ENCODE assay signal across 22 cellular contexts in genomic region chr20:36126836-36127529, GRCh38. TPM values are rescaled to one million over a fixed set of nuclear protein-coding genes. Genes with fewer than 3 reads are reported as not detected.
"Had no signal": no experiment of that assay in that cellular context is flagged by ENCODE, and none has a peak within 500 bp of the region (broad histone marks: within the 10 kb centered on the region; RNA-seq: fewer than 3 reads in every experiment).

No MANE protein-coding gene starts in this region.

- H3K9me3 ChIP-seq: adrenal gland, breast epithelium, gastroesophageal sphincter, heart right ventricle, left ventricle myocardium inferior, ovary, stomach, thoracic aorta, upper lobe of right lung had no signal

- DNase-seq: activated CD4-positive, alpha-beta T cell treated with anti-CD3 and anti-CD28 coated beads, Interleukin-2, amount 50 U/mL, for 4 hours; activated gamma-delta T cell treated with Interleukin-2 at 50 U/mL for 16 hours; adrenal gland; heart right ventricle; immature natural killer cell; kidney glomerular epithelial cell; left ventricle myocardium inferior; ovary; stimulated activated CD4-positive, alpha-beta T cell treated with anti-CD3 and anti-CD28 coated beads, Interleukin-4, amount 100 ng/mL, for 24 hours; stomach; upper lobe of right lung; WERI-Rb-1 had no signal

- H3K4me1 Mint-ChIP-seq: immature natural killer cell had no signal

- H3K27ac ChIP-seq: breast epithelium, coronary artery, gastroesophageal sphincter, heart right ventricle, left ventricle myocardium inferior, ovary, stomach, thoracic aorta, upper lobe of right lung, WERI-Rb-1 had no signal

- H3K4me3 ChIP-seq: adrenal gland, breast epithelium, coronary artery, gastroesophageal sphincter, heart right ventricle, left ventricle myocardium inferior, ovary, stomach, thoracic aorta, upper lobe of right lung had no signal

- H3K4me1 ChIP-seq: breast epithelium, gastroesophageal sphincter, left ventricle myocardium inferior had no signal

- H3K36me3 ChIP-seq: adrenal gland, breast epithelium, gastroesophageal sphincter, heart right ventricle, left ventricle myocardium inferior, ovary, thoracic aorta, upper lobe of right lung, WERI-Rb-1 had no signal

- H3K9me3 Mint-ChIP-seq: activated naive CD4-positive, alpha-beta T cell treated with anti-CD3 and anti-CD28 coated beads, Interleukin-2, amount 50 U/mL, for 72 hours; activated T-helper 1 cell treated with anti-CD3 and anti-CD28 coated beads, Interleukin-12 subunit alpha, Interleukin-12 subunit beta, Interleukin-2, Interleukin-4 antibody, amounts not matched to agents 30 ng/mL and 10 ng/mL and 1 ng/mL, durations not matched to agents 14 hours and 24 hours and 36 hours; immature natural killer cell; stimulated activated effector memory CD8-positive, alpha-beta T cell treated with anti-CD3 and anti-CD28 coated beads, Interleukin-12 subunit alpha, Interleukin-12 subunit beta, amount 100 ng/mL, for 72 hours had no signal

- ATAC-seq: activated naive CD4-positive, alpha-beta T cell treated with anti-CD3 and anti-CD28 coated beads, Interleukin-2, amount 50 U/mL, for 72 hours; esophagus mucosa; gastroesophageal sphincter; sciatic nerve; stimulated activated effector memory CD8-positive, alpha-beta T cell treated with anti-CD3 and anti-CD28 coated beads, Interleukin-12 subunit alpha, Interleukin-12 subunit beta, amount 100 ng/mL, for 72 hours; upper lobe of right lung had no signal

- H3K27me3 ChIP-seq: adrenal gland, breast epithelium, gastroesophageal sphincter, heart right ventricle, ovary, stomach, upper lobe of right lung had no signal

- H3K36me3 Mint-ChIP-seq: activated naive CD4-positive, alpha-beta T cell treated with anti-CD3 and anti-CD28 coated beads, Interleukin-2, amount 50 U/mL, for 72 hours; immature natural killer cell; stimulated activated effector memory CD8-positive, alpha-beta T cell treated with anti-CD3 and anti-CD28 coated beads, Interleukin-12 subunit alpha, Interleukin-12 subunit beta, amount 100 ng/mL, for 72 hours had no signal

- H3K27ac Mint-ChIP-seq: activated naive CD4-positive, alpha-beta T cell treated with anti-CD3 and anti-CD28 coated beads, Interleukin-2, amount 50 U/mL, for 72 hours; activated T-helper 1 cell treated with anti-CD3 and anti-CD28 coated beads, Interleukin-12 subunit alpha, Interleukin-12 subunit beta, Interleukin-2, Interleukin-4 antibody, amounts not matched to agents 30 ng/mL and 10 ng/mL and 1 ng/mL, durations not matched to agents 14 hours and 24 hours and 36 hours; immature natural killer cell; stimulated activated effector memory CD8-positive, alpha-beta T cell treated with anti-CD3 and anti-CD28 coated beads, Interleukin-12 subunit alpha, Interleukin-12 subunit beta, amount 100 ng/mL, for 72 hours had no signal

- H3K4me3 Mint-ChIP-seq: activated T-helper 1 cell treated with anti-CD3 and anti-CD28 coated beads, Interleukin-12 subunit alpha, Interleukin-12 subunit beta, Interleukin-2, Interleukin-4 antibody, amounts not matched to agents 30 ng/mL and 10 ng/mL and 1 ng/mL, durations not matched to agents 14 hours and 24 hours and 36 hours; immature natural killer cell; stimulated activated effector memory CD8-positive, alpha-beta T cell treated with anti-CD3 and anti-CD28 coated beads, Interleukin-12 subunit alpha, Interleukin-12 subunit beta, amount 100 ng/mL, for 72 hours had no signal

RNA-seq across cellular contexts. Expression of gene EPB41L1, which starts 27.6 kb away (rescaled TPM):
- total RNA-seq: T-helper 2 cell treated with Interferon-gamma antibody and Interleukin-4, amounts not matched to agents 100 ng/mL and 5 ng/mL, for 36 hours had no signal
